Comparison of ENCODE assay signal across 27 cellular contexts in genomic region chr5:125291447-125291846, GRCh38.
"Had no signal": no experiment of that assay in that cellular context is flagged by ENCODE, and none has a peak within 500 bp of the region (broad histone marks: within the 10 kb centered on the region; RNA-seq: fewer than 3 reads in every experiment).

No MANE protein-coding gene starts in this region.

- H3K27me3 Mint-ChIP-seq: activated CD4-positive, alpha-beta T cell treated with anti-CD3 and anti-CD28 coated beads, Interleukin-2, amount 10 ng/mL, durations not matched to agents 24 days and 14 days; activated naive CD4-positive, alpha-beta T cell treated with anti-CD3 and anti-CD28 coated beads, Interleukin-2, amount 50 U/mL, for 24 hours; activated naive CD8-positive, alpha-beta T cell treated with anti-CD3 and anti-CD28 coated beads, Interleukin-2, amount 10 ng/mL, durations not matched to agents 7 days and 5 days; activated T-cell treated with anti-CD3 and anti-CD28 coated beads, Interleukin-2, amount 50 U/mL, for 24 hours had no signal

- H3K27me3 ChIP-seq: ascending aorta, SJSA1 had no signal

- H3K27ac ChIP-seq: ascending aorta, KMS-11, PC-9, SJSA1 had no signal

- H3K4me2 ChIP-seq: KMS-11, PC-9, SK-N-SH had no signal

- H3K9me3 ChIP-seq: ascending aorta, SJSA1, SK-N-SH had no signal

- H3K9me2 ChIP-seq: SK-N-SH had no signal

- DNase-seq: activated CD4-positive, alpha-beta T cell treated with anti-CD3 and anti-CD28 coated beads, Interleukin-2, amount 10 ng/mL, durations not matched to agents 24 days and 14 days; activated CD4-positive, alpha-beta T cell treated with anti-CD3 and anti-CD28 coated beads, Interleukin-2, amount 50 U/mL, for 48 hours; activated CD8-positive, alpha-beta T cell treated with anti-CD3 and anti-CD28 coated beads, Interleukin-2, amount 10 ng/mL, durations not matched to agents 7 days and 5 days; activated gamma-delta T cell; activated naive CD4-positive, alpha-beta T cell treated with Interleukin-2 at 50 U/mL for 16 hours; activated naive CD8-positive, alpha-beta T cell treated with anti-CD3 and anti-CD28 coated beads, Interleukin-2, amount 10 ng/mL, durations not matched to agents 7 days and 5 days; activated T-cell treated with anti-CD3 and anti-CD28 coated beads, Interleukin-2, amount 50 U/mL, for 24 hours; amygdala; NCI-H1105; NCI-H1436; NCI-H1694; NCI-H1930; NCI-H2081 treated with DMSO at 0.1 percent for 48 hours; NCI-H226; NCI-H446 treated with DMSO at 0.1 percent for 48 hours; NCI-H524; PC-9; SHP77 treated with DMSO at 0.1 percent for 48 hours; SK-N-SH had no signal

- H3K36me3 ChIP-seq: ascending aorta, SJSA1 had no signal

- H3K9ac ChIP-seq: KMS-11, SK-N-SH had no signal

- H3K4me3 ChIP-seq: ascending aorta, PC-9, SJSA1 had no signal

- H3K27ac Mint-ChIP-seq: activated CD4-positive, alpha-beta T cell treated with anti-CD3 and anti-CD28 coated beads, Interleukin-2, amount 10 ng/mL, durations not matched to agents 24 days and 14 days; activated CD8-positive, alpha-beta T cell treated with anti-CD3 and anti-CD28 coated beads, Interleukin-2, amount 10 ng/mL, durations not matched to agents 7 days and 5 days; activated naive CD4-positive, alpha-beta T cell treated with anti-CD3 and anti-CD28 coated beads, Interleukin-2, amount 50 U/mL, for 24 hours; activated naive CD8-positive, alpha-beta T cell treated with anti-CD3 and anti-CD28 coated beads, Interleukin-2, amount 10 ng/mL, durations not matched to agents 7 days and 5 days; activated T-cell treated with anti-CD3 and anti-CD28 coated beads, Interleukin-2, amount 50 U/mL, for 24 hours; activated T-helper 2 cell treated with anti-CD3 and anti-CD28 coated beads, Interferon-gamma antibody, Interleukin-2, Interleukin-4, amounts not matched to agents 10 μg/mL and 5 μg/mL and 100 μg/mL, durations not matched to agents 14 hours and 24 hours and 36 hours; T-helper 1 cell treated with Interleukin-12 subunit alpha and Interleukin-12 subunit beta and Interleukin-4 antibody, amounts not matched to agents 30 μg/mL and 1 μg/mL, for 36 hours; T-helper 2 cell treated with Interferon-gamma antibody and Interleukin-4, amounts not matched to agents 5 μg/mL and 100 μg/mL, for 36 hours had no signal

- H2AFZ ChIP-seq: PC-9 had no signal

- ATAC-seq: activated CD8-positive, alpha-beta T cell treated with anti-CD3 and anti-CD28 coated beads, Interleukin-2, amount 10 ng/mL, durations not matched to agents 7 days and 5 days had no signal

- H3K9me3 Mint-ChIP-seq: activated CD4-positive, alpha-beta T cell treated with anti-CD3 and anti-CD28 coated beads, Interleukin-2, amount 10 ng/mL, durations not matched to agents 24 days and 14 days; activated naive CD4-positive, alpha-beta T cell treated with anti-CD3 and anti-CD28 coated beads, Interleukin-2, amount 50 U/mL, for 24 hours; activated naive CD8-positive, alpha-beta T cell treated with anti-CD3 and anti-CD28 coated beads, Interleukin-2, amount 10 ng/mL, durations not matched to agents 7 days and 5 days; activated T-cell treated with anti-CD3 and anti-CD28 coated beads, Interleukin-2, amount 50 U/mL, for 24 hours; activated T-helper 2 cell treated with anti-CD3 and anti-CD28 coated beads, Interferon-gamma antibody, Interleukin-2, Interleukin-4, amounts not matched to agents 10 μg/mL and 5 μg/mL and 100 μg/mL, durations not matched to agents 14 hours and 24 hours and 36 hours; T-helper 2 cell treated with Interferon-gamma antibody and Interleukin-4, amounts not matched to agents 5 μg/mL and 100 μg/mL, for 36 hours had no signal

- H3K36me3 Mint-ChIP-seq: activated naive CD4-positive, alpha-beta T cell treated with anti-CD3 and anti-CD28 coated beads, Interleukin-2, amount 50 U/mL, for 24 hours; activated naive CD8-positive, alpha-beta T cell treated with anti-CD3 and anti-CD28 coated beads, Interleukin-2, amount 10 ng/mL, durations not matched to agents 7 days and 5 days had no signal

- H3K4me1 Mint-ChIP-seq: activated CD4-positive, alpha-beta T cell treated with anti-CD3 and anti-CD28 coated beads, Interleukin-2, amount 10 ng/mL, durations not matched to agents 24 days and 14 days; activated naive CD4-positive, alpha-beta T cell treated with anti-CD3 and anti-CD28 coated beads, Interleukin-2, amount 50 U/mL, for 24 hours; activated naive CD8-positive, alpha-beta T cell treated with anti-CD3 and anti-CD28 coated beads, Interleukin-2, amount 10 ng/mL, durations not matched to agents 7 days and 5 days had no signal

- FAIRE-seq: TTC549 had no signal

- H3K4me3 Mint-ChIP-seq: activated CD4-positive, alpha-beta T cell treated with anti-CD3 and anti-CD28 coated beads, Interleukin-2, amount 10 ng/mL, durations not matched to agents 24 days and 14 days; activated CD8-positive, alpha-beta T cell treated with anti-CD3 and anti-CD28 coated beads, Interleukin-2, amount 10 ng/mL, durations not matched to agents 7 days and 5 days; activated naive CD4-positive, alpha-beta T cell treated with anti-CD3 and anti-CD28 coated beads, Interleukin-2, amount 50 U/mL, for 24 hours; activated naive CD8-positive, alpha-beta T cell treated with anti-CD3 and anti-CD28 coated beads, Interleukin-2, amount 10 ng/mL, durations not matched to agents 7 days and 5 days; activated T-cell treated with anti-CD3 and anti-CD28 coated beads, Interleukin-2, amount 50 U/mL, for 24 hours; T-helper 1 cell treated with Interleukin-12 subunit alpha and Interleukin-12 subunit beta and Interleukin-4 antibody, amounts not matched to agents 30 μg/mL and 1 μg/mL, for 36 hours; T-helper 2 cell treated with Interferon-gamma antibody and Interleukin-4, amounts not matched to agents 5 μg/mL and 100 μg/mL, for 36 hours had no signal
